Comparison of ENCODE assay signal across 20 cellular contexts in genomic region chr15:62584301-62585235, GRCh38.
"Had no signal": no experiment of that assay in that cellular context is flagged by ENCODE, and none has a peak within 500 bp of the region (broad histone marks: within the 10 kb centered on the region; RNA-seq: fewer than 3 reads in every experiment).

No MANE protein-coding gene starts in this region.

- H3K9me3 ChIP-seq: body of pancreas, esophagus muscularis mucosa, neutrophil, upper lobe of left lung had no signal

- H3K36me3 ChIP-seq: esophagus muscularis mucosa, neutrophil, upper lobe of left lung had no signal

- H3K4me1 ChIP-seq: parathyroid adenoma, upper lobe of left lung had no signal

- DNase-seq: activated CD4-positive, alpha-beta memory T cell treated with anti-CD3 and anti-CD28 coated beads, Interleukin-2, amount 10 ng/mL, durations not matched to agents 7 days and 5 days; activated CD4-positive, alpha-beta T cell treated with anti-CD3 and anti-CD28 coated beads for 4 hours; activated naive CD4-positive, alpha-beta T cell treated with anti-CD3 and anti-CD28 coated beads, Interleukin-2, amount 10 ng/mL, durations not matched to agents 7 days and 5 days; activated T-cell treated with anti-CD3 and anti-CD28 coated beads, Interleukin-2, amount 50 U/mL, for 24 hours; body of pancreas; central memory CD4-positive, alpha-beta T cell; cortex of kidney; effector CD4-positive, alpha-beta T cell; glutamatergic neuron; naive B cell; stimulated activated CD4-positive, alpha-beta T cell treated with anti-CD3 and anti-CD28 coated beads, Interleukin-15, amount 100 ng/mL, for 24 hours; stimulated activated CD4-positive, alpha-beta T cell treated with anti-CD3 and anti-CD28 coated beads, Interleukin-4, amount 100 ng/mL, for 1 hour; stimulated activated naive B cell treated with anti-CD40 and anti-IgM and Interleukin-4, amounts not matched to agents 10 μg/mL and 1 μg/mL and 100 μg/mL, for 72 hours; substantia nigra; T-helper 2 cell; upper lobe of left lung had no signal

- H2AFZ ChIP-seq: parathyroid adenoma had no signal

- H3K9ac ChIP-seq: parathyroid adenoma had no signal

- H3K4me3 ChIP-seq: body of pancreas, esophagus muscularis mucosa, skin epidermis, upper lobe of left lung had no signal

- H3K79me2 ChIP-seq: parathyroid adenoma had no signal

- ATAC-seq: body of pancreas; stimulated activated naive B cell treated with anti-CD40 and anti-IgM and Interleukin-4, amounts not matched to agents 10 μg/mL and 1 μg/mL and 100 μg/mL, for 72 hours had no signal

- H3K27ac ChIP-seq: body of pancreas, neutrophil, parathyroid adenoma, skin epidermis, upper lobe of left lung had no signal

- H3K27me3 ChIP-seq: body of pancreas, esophagus muscularis mucosa, neutrophil, upper lobe of left lung had no signal
